8 cellular contexts compared by ENCODE assay signal in the genomic region with DNA sequence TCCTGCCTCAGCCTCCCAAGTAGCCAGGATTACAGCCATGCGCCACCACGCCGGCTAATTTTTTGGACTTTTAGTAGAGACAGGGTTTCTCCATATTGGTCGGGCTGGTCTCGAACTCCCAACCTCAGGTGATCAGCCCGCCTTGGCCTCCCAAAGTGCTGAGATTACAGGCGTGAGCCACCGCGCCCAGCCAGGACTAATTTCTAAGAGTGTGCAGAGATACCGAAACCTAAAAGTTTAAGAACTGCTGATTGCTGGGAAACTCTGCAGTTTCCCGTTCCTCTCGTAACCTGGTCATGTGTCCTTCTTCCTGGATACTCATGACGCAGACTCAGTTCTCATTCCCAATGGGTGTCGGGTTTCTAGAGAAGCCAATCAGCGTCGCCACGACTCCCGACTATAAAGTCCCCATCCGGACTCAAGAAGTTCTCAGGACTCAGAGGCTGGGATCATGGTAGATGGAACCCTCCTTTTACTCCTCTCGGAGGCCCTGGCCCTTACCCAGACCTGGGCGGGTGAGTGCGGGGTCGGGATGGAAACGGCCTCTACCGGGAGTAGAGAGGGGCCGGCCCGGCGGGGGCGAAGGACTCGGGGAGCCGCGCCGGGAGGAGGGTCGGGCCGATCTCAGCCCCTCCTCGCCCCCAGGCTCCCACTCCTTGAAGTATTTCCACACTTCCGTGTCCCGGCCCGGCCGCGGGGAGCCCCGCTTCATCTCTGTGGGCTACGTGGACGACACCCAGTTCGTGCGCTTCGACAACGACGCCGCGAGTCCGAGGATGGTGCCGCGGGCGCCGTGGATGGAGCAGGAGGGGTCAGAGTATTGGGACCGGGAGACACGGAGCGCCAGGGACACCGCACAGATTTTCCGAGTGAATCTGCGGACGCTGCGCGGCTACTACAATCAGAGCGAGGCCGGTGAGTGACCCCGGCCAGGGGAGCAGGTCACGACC. TPM values are rescaled to one million over a fixed set of nuclear protein-coding genes. Genes with fewer than 3 reads are reported as not detected.
DNase-seq lines count a peak whose midpoint lies in the region; ATAC-seq and TF ChIP-seq lines count a peak whose summit lies in the region.

Gene HLA-E, plus strand, starts transcription at position 429 of the 950 bp plus-strand sequence. Its CDS starts 23 bp downstream, at position 452.

- intact Hi-C loops in esophagus squamous epithelium (cut with DNase I), result loop anchor here (5.0 kb wide), 1 partner anchor 43 kb away; no protein-coding TSS in a partner anchor

- H3K4me3 ChIP-seq in esophagus squamous epithelium, result peak within 1 kb of the TSS; percentile 76 to 100 (median 88)

- peaks cover 26 to 43% (median 37%) of the 10 kb centered on the region in 3 donors for H3K36me3 ChIP-seq in esophagus squamous epithelium

- peak; percentile 77 for ATAC-seq in GM21515 (IDR thresholded peaks at IDR 0.05; ENCODE audit: unreplicated experiment)
- peak; percentile 72 to 80 for ATAC-seq in activated T-cell treated with anti-CD3 and anti-CD28 coated beads, Interleukin-2, amount 50 U/mL, for 72 hours (replicated peaks in 1 of 2)

- H3K9me3 Mint-ChIP-seq in activated T-cell treated with anti-CD3 and anti-CD28 coated beads, Interleukin-2, amount 50 U/mL, for 72 hours, result peaks cover 1 to 2% of the 10 kb centered on the region in 2 donors

- peaks cover 63% of the 10 kb centered on the region for H3K4me1 Mint-ChIP-seq in activated T-cell treated with anti-CD3 and anti-CD28 coated beads, Interleukin-2, amount 50 U/mL, for 72 hours (ENCODE audit: low read depth)

- no peaks in the 10 kb centered on the region for H3K9me3 ChIP-seq in esophagus squamous epithelium

- H3K27ac ChIP-seq in esophagus squamous epithelium, result peak within 1 kb of the TSS; percentile 95 to 100 (median 98)

- H3K27me3 Mint-ChIP-seq in activated T-cell treated with anti-CD3 and anti-CD28 coated beads, Interleukin-2, amount 50 U/mL, for 72 hours (ENCODE audit: low read depth), result no peaks in the 10 kb centered on the region

- WGBS in esophagus squamous epithelium, 2 donors, result 12 to 47% methylated on average over 7 to 22 of the region's 69 CpGs

- no peaks in the 10 kb centered on the region for H3K27me3 ChIP-seq in esophagus squamous epithelium

- DNase-seq in DMS 273 (lab: John Stamatoyannopoulos, UW; ENCODE audit: unreplicated experiment) (peak; percentile 99), HuH-7.5 (ENCODE audit: low spot score) (peak; percentile 82), esophagus squamous epithelium (lab: John Stamatoyannopoulos, UW) (peak; percentile 86), myocyte (ENCODE audit: low read depth) (peak; percentile 99)
- DNase-seq in activated T-cell treated with anti-CD3 and anti-CD28 coated beads, Interleukin-2, amount 50 U/mL, for 72 hours, result peak; percentile 88 to 91
- DNase-seq in stimulated activated CD8-positive, alpha-beta memory T cell treated with anti-CD3 and anti-CD28 coated beads, Interleukin-7, amount 100 ng/mL, for 48 hours (ENCODE audit: extremely low read depth in 1 of 2, low read depth in 1 of 2), result peak; percentile 63 to 87

- peak within 1 kb of the TSS; percentile 97 for H3K27ac Mint-ChIP-seq in activated T-cell treated with anti-CD3 and anti-CD28 coated beads, Interleukin-2, amount 50 U/mL, for 72 hours

- peak in 1 of 6 experiments; percentile 13 for TF ChIP-seq CTCF in esophagus squamous epithelium (IDR thresholded peaks at IDR 0.05)

- H3K36me3 Mint-ChIP-seq in activated T-cell treated with anti-CD3 and anti-CD28 coated beads, Interleukin-2, amount 50 U/mL, for 72 hours (ENCODE audit: insufficient read depth in 2 of 2), result peaks cover 35 to 44% of the 10 kb centered on the region in 2 donors

- peak within 1 kb of the TSS; percentile 98 to 99 for H3K4me3 Mint-ChIP-seq in activated T-cell treated with anti-CD3 and anti-CD28 coated beads, Interleukin-2, amount 50 U/mL, for 72 hours

- peaks cover 25 to 55% (median 37%) of the 10 kb centered on the region in 3 donors for H3K4me1 ChIP-seq in esophagus squamous epithelium

- TF ChIP-seq POLR2A in esophagus squamous epithelium (IDR thresholded peaks at IDR 0.05), result peak; percentile 62 to 100 (median 88)

TF ChIP-seq in PFSK-1, 5 proteins besides CTCF, POLR2A, EP300 and RAD21:
- TF ChIP-seq, protein P1, sequence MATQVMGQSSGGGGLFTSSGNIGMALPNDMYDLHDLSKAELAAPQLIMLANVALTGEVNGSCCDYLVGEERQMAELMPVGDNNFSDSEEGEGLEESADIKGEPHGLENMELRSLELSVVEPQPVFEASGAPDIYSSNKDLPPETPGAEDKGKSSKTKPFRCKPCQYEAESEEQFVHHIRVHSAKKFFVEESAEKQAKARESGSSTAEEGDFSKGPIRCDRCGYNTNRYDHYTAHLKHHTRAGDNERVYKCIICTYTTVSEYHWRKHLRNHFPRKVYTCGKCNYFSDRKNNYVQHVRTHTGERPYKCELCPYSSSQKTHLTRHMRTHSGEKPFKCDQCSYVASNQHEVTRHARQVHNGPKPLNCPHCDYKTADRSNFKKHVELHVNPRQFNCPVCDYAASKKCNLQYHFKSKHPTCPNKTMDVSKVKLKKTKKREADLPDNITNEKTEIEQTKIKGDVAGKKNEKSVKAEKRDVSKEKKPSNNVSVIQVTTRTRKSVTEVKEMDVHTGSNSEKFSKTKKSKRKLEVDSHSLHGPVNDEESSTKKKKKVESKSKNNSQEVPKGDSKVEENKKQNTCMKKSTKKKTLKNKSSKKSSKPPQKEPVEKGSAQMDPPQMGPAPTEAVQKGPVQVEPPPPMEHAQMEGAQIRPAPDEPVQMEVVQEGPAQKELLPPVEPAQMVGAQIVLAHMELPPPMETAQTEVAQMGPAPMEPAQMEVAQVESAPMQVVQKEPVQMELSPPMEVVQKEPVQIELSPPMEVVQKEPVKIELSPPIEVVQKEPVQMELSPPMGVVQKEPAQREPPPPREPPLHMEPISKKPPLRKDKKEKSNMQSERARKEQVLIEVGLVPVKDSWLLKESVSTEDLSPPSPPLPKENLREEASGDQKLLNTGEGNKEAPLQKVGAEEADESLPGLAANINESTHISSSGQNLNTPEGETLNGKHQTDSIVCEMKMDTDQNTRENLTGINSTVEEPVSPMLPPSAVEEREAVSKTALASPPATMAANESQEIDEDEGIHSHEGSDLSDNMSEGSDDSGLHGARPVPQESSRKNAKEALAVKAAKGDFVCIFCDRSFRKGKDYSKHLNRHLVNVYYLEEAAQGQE (IDR thresholded peaks at IDR 0.05; ENCODE audit: insufficient read depth in 1 of 2, low read depth in 2 of 2, low read length in 2 of 2), result no peak
- peak; percentile 99 for TF ChIP-seq POLR2AphosphoS5 (IDR thresholded peaks at IDR 0.05; ENCODE audit: low read depth, low read length)
- no peak for TF ChIP-seq SIN3A (IDR thresholded peaks at IDR 0.05; ENCODE audit: borderline replicate concordance, insufficient read depth, low read length)
- TF ChIP-seq FOXP2 (optimal IDR thresholded peaks at IDR 0.05; ENCODE audit: borderline replicate concordance, extremely low read depth, extremely low read length, insufficient read depth), result no peak
- TF ChIP-seq TAF1 (IDR thresholded peaks at IDR 0.05; ENCODE audit: borderline replicate concordance, insufficient read depth, low read length), result peak; percentile 95; the same call in 1 of the 2 replicates

RNA-seq across cellular contexts. Expression of gene HLA-E, which starts in this region (rescaled TPM):
- 93.5 TPM for polyA plus RNA-seq in PFSK-1 (2012; ENCODE audit: insufficient read length, low read depth)
- total RNA-seq in activated T-cell treated with anti-CD3 and anti-CD28 coated beads, Interleukin-2, amount 50 U/mL, for 72 hours, result 100 to 1,000 TPM; 713 to 829 TPM
- total RNA-seq in esophagus squamous epithelium (100 to 1,000 TPM; 263 to 597 (median 356) TPM), myocyte (87.4 and 91.7 TPM in 2 replicates)
- 112 TPM for polyA plus RNA-seq in myocyte (2012)

Comparison
In these comparisons a context has a peak if more than half of its experiments do, and no peak if none do; other contexts are left out.
1. Peak in every context shown above with its lines: DNase-seq, ATAC-seq, H3K4me3 ChIP-seq and H3K27ac ChIP-seq.